In the genomic region with DNA sequence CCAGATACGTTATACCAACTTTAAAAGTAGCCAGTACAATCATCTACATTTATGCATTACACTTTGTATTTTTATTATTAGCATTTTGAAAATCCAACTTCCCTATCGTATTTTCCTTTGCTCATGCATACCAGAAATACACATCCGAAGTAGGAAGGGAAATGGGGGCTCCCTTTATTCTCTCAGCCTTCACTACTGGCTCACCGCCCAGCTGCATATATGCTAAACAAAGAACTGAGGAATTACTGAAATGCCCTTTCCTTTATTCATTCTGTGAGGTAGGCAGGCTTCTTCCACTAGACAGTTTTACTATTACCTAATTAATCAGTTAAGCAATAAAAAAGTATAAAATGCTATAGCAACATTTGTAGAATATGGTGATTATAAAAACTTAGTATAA, we compare ENCODE assay signal across 25 cellular contexts.
DNase-seq lines count a peak whose midpoint lies in the region; ATAC-seq and TF ChIP-seq lines count a peak whose summit lies in the region.
"Had no signal": no experiment of that assay in that cellular context is flagged by ENCODE, and none has a peak within 500 bp of the region (broad histone marks: within the 10 kb centered on the region; RNA-seq: fewer than 3 reads in every experiment).

No MANE protein-coding gene starts in this region.

- H3K9ac ChIP-seq in IMR-90 (ENCODE audit: low read depth, low read length): no peak overlapping the region

- H2AK9ac ChIP-seq in IMR-90 (replicated peaks; ENCODE audit: low read depth, low read length, poor library complexity): no peak overlapping the region

- TF ChIP-seq CTCF in IMR-90 (conservative IDR thresholded peaks at IDR 0.05; ENCODE audit: low read depth, low read length) (no peak), choroid plexus epithelial cell (conservative IDR thresholded peaks at IDR 0.05; ENCODE audit: low read depth, low read length) (no peak)

- no CpG with 5 or more reads among the region's 4 CpGs for WGBS in IMR-90 (ENCODE audit: extremely low coverage in 2 of 2, insufficient read length in 1 of 2), 2 experiments

- H3K23ac ChIP-seq in IMR-90 (ENCODE audit: low read depth, low read length): no peak overlapping the region

- no peak overlapping the region for H3K56ac ChIP-seq in IMR-90 (ENCODE audit: extremely low read depth, insufficient read depth, low read length)

- H3K27me3 ChIP-seq in IMR-90 (ENCODE audit: control insufficient read depth, insufficient read depth, low read length): no peaks in the 10 kb centered on the region
- H3K27me3 ChIP-seq: SJSA1 had no signal

- H2BK20ac ChIP-seq in IMR-90 (ENCODE audit: low read depth, low read length): no peak overlapping the region

- no peak overlapping the region for H3K4me2 ChIP-seq in IMR-90 (ENCODE audit: low read depth, low read length)

- no peak for TF ChIP-seq RAD21 in IMR-90 (IDR thresholded peaks at IDR 0.05; ENCODE audit: low read length)

- H3K79me1 ChIP-seq in IMR-90 (ENCODE audit: low read depth in 1 of 2, low read length in 2 of 2): peaks cover 38 to 56% of the 10 kb centered on the region in 2 experiments

- H2BK120ac ChIP-seq in IMR-90 (ENCODE audit: low read depth, low read length): no peak overlapping the region

- H2AFZ ChIP-seq in IMR-90 (replicated peaks; ENCODE audit: low read length, poor library complexity): no peak overlapping the region

- H3K36me3 ChIP-seq in IMR-90 (ENCODE audit: control insufficient read depth, insufficient read depth, low read length): peaks cover 3% of the 10 kb centered on the region
- H3K36me3 ChIP-seq: SJSA1 had no signal

- dilution Hi-C loops in IMR-90 (cut with HindIII; ENCODE audit: low sequenced_read_pairs, unreplicated experiment): no loop called here

- no peak overlapping the region for H4K5ac ChIP-seq in IMR-90 (ENCODE audit: low read depth, low read length)

- H2BK15ac ChIP-seq in IMR-90 (ENCODE audit: low read depth, low read length): no peak overlapping the region

- intact Hi-C loops in IMR-90 (cut with micrococcal nuclease): no loop called here

- no peaks in the 10 kb centered on the region for H3K9me3 ChIP-seq in IMR-90 (ENCODE audit: control insufficient read depth, insufficient read depth, low read length)
- H3K9me3 ChIP-seq: SJSA1 had no signal

- H3K14ac ChIP-seq in IMR-90 (replicated peaks; ENCODE audit: low read depth, low read length): no peak overlapping the region; the same call in 1 of the 2 replicates

- H3K4me1 ChIP-seq in IMR-90 (ENCODE audit: control insufficient read depth, insufficient read depth, low read length): 0 out of 2 replicates have a peak, but pooled peaks cover 3% of the 10 kb centered on the region
- H3K4me1 ChIP-seq: SJSA1 had no signal

- no peak for ATAC-seq in IMR-90 (ENCODE audit: low read depth)
- ATAC-seq: HepG2, K562, PC-3 had no signal

- DNase-seq in IMR-90 (peak; percentile 37), choroid plexus epithelial cell (ENCODE audit: low read depth) (peak; percentile 21), left kidney (ENCODE audit: low read depth, low spot score) (peak; percentile 33), NCI-H128 (lab: John Stamatoyannopoulos, UW; ENCODE audit: unreplicated experiment) (no peak), T-helper 1 cell (no peak), NCI-H345 treated with DMSO at 0.1 percent for 48 hours (lab: John Stamatoyannopoulos, UW; ENCODE audit: unreplicated experiment) (no peak), cortex of kidney (lab: John Stamatoyannopoulos, UW) (no peak)
- DNase-seq: CD8-positive, alpha-beta memory T cell; DMS 273 treated with DMSO at 0.1 percent for 48 hours; DMS79 treated with DMSO at 0.1 percent for 48 hours; Kasumi-1; MV-4-11; NCI-H1105; NCI-H146; NCI-H1930; NCI-H2107; NCI-H446; NCI-H524 treated with DMSO at 0.1 percent for 48 hours; NK-92 treated with Interleukin-12 subunit alpha and Interleukin-12 subunit beta, amount 100 ng/mL, for 24 hours; PC-3; Right ventricle myocardium superior had no signal

- TF ChIP-seq POLR2A in IMR-90 (IDR thresholded peaks at IDR 0.05; ENCODE audit: low read depth, low read length): no peak

- H3K4me3 ChIP-seq in IMR-90 (ENCODE audit: insufficient read depth, low read depth, low read length): no peak overlapping the region
- no peak overlapping the region for H3K4me3 ChIP-seq in choroid plexus epithelial cell (ENCODE audit: low read depth, low read length)
- H3K4me3 ChIP-seq: K562, SJSA1 had no signal

- no peaks in the 10 kb centered on the region for H4K20me1 ChIP-seq in IMR-90 (ENCODE audit: insufficient read depth, low read length)

- H4K8ac ChIP-seq in IMR-90 (ENCODE audit: low read depth in 2 of 2, low read length in 2 of 2): no peak overlapping the region

- H2BK5ac ChIP-seq in IMR-90 (ENCODE audit: low read depth, low read length, poor library complexity, severe bottlenecking): no peak overlapping the region

- no peak overlapping the region for H4K91ac ChIP-seq in IMR-90 (ENCODE audit: insufficient read depth, low read depth, low read length)

- no peak overlapping the region for H2AK5ac ChIP-seq in IMR-90 (ENCODE audit: low read depth, low read length)

- peaks cover 9% of the 10 kb centered on the region for H3K9me1 ChIP-seq in IMR-90 (ENCODE audit: insufficient read depth, low read length)

- no peak overlapping the region for H3K27ac ChIP-seq in IMR-90 (ENCODE audit: insufficient read depth, low read length)
- H3K27ac ChIP-seq: C4-2B, SJSA1 had no signal

- H3K4ac ChIP-seq in IMR-90 (ENCODE audit: low read depth, low read length): no peak overlapping the region

- no peak overlapping the region for H3K18ac ChIP-seq in IMR-90 (ENCODE audit: low read depth, low read length)

- CTCF ChIA-PET in IMR-90 (lab: Yijun Ruan, JAX): no interaction called here

- in situ Hi-C loops in IMR-90 (cut with MboI; ENCODE audit: low sequenced_read_pairs): loop anchor here (25.0 kb wide), 1 partner anchor 445 kb away; no protein-coding TSS in a partner anchor

- POLR2A ChIA-PET in IMR-90 (lab: Charles Lee; ENCODE audit: unreplicated experiment): no interaction called here

- BruUV-seq in IMR-90 (replicated peaks; lab: Mats Ljungman, UMichigan): no TSS peak

TF ChIP-seq in IMR-90, 13 proteins besides CTCF, POLR2A, EP300 and RAD21:
- TF ChIP-seq RFX5 (IDR thresholded peaks at IDR 0.05; ENCODE audit: low read depth, low read length): no peak
- TF ChIP-seq FOS (IDR thresholded peaks at IDR 0.05; ENCODE audit: low read depth, low read length): no peak
- TF ChIP-seq, protein P1, sequence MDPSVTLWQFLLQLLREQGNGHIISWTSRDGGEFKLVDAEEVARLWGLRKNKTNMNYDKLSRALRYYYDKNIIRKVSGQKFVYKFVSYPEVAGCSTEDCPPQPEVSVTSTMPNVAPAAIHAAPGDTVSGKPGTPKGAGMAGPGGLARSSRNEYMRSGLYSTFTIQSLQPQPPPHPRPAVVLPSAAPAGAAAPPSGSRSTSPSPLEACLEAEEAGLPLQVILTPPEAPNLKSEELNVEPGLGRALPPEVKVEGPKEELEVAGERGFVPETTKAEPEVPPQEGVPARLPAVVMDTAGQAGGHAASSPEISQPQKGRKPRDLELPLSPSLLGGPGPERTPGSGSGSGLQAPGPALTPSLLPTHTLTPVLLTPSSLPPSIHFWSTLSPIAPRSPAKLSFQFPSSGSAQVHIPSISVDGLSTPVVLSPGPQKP (IDR thresholded peaks at IDR 0.05; ENCODE audit: borderline replicate concordance, low read depth, low read length): no peak
- no peak for TF ChIP-seq SMC3 (IDR thresholded peaks at IDR 0.05; ENCODE audit: low read depth, low read length)
- TF ChIP-seq CHD1 (IDR thresholded peaks at IDR 0.05; ENCODE audit: low read depth, low read length): no peak
- TF ChIP-seq RCOR1 (IDR thresholded peaks at IDR 0.05; ENCODE audit: insufficient replicate concordance, low read length): no peak
- TF ChIP-seq USF2 (IDR thresholded peaks at IDR 0.05; ENCODE audit: low read depth, low read length): no peak
- no peak for TF ChIP-seq CEBPB (IDR thresholded peaks at IDR 0.05; ENCODE audit: low read depth, low read length)
- TF ChIP-seq MAFK (IDR thresholded peaks at IDR 0.05; ENCODE audit: low read depth, low read length): no peak
- TF ChIP-seq BHLHE40 (IDR thresholded peaks at IDR 0.05; ENCODE audit: low read depth, low read length): no peak
- TF ChIP-seq MAZ (IDR thresholded peaks at IDR 0.05; ENCODE audit: borderline replicate concordance, low read depth, low read length): no peak
- TF ChIP-seq NFE2L2 (IDR thresholded peaks at IDR 0.05; ENCODE audit: low read depth, low read length): no peak
- no peak for TF ChIP-seq MXI1 (IDR thresholded peaks at IDR 0.05; ENCODE audit: borderline replicate concordance, low read depth, low read length)

Comparison
In these comparisons a context has a peak if more than half of its experiments do, and no peak if none do; other contexts are left out.
1. DNase-seq: peak in IMR-90 (single experiment), choroid plexus epithelial cell (single experiment) and left kidney (single experiment); none in NCI-H128 (single experiment), T-helper 1 cell (0 of 5), NCI-H345 treated with DMSO at 0.1 percent for 48 hours (single experiment) and cortex of kidney (single experiment).